8 cellular contexts compared by ENCODE assay signal in genomic region chr1:41240806-41241747, GRCh38. TPM values are rescaled to one million over a fixed set of nuclear protein-coding genes. Genes with fewer than 3 reads are reported as not detected.
DNase-seq lines count a peak whose midpoint lies in the region; ATAC-seq and TF ChIP-seq lines count a peak whose summit lies in the region.

No MANE protein-coding gene starts in this region.

- TF ChIP-seq CTCF in GM10266 (IDR thresholded peaks at IDR 0.05; ENCODE audit: control insufficient read depth, insufficient read depth, low read depth, missing control alignments), result no peak
- TF ChIP-seq CTCF in NB4 (IDR thresholded peaks at IDR 0.05; ENCODE audit: low read depth, low read length), result no peak

- peak overlapping the region; percentile 82 for H3K4me3 Mint-ChIP-seq in activated CD4-positive, alpha-beta T cell treated with anti-CD3 and anti-CD28 coated beads, Interleukin-2, amount 10 ng/mL, durations not matched to agents 24 days and 14 days

- H3K4me1 ChIP-seq in HAP-1 (peaks cover 30% of the 10 kb centered on the region), duodenal mucosa (ENCODE audit: control insufficient read depth in 1 of 2, insufficient read depth in 2 of 2, low read length in 2 of 2) (peaks cover 21 to 24% of the 10 kb centered on the region in 2 donors)

- ATAC-seq in GM18873 (IDR thresholded peaks at IDR 0.05; ENCODE audit: low FRiP score, unreplicated experiment), result no peak

- peak overlapping the region; percentile 44 to 45 for H3K9ac ChIP-seq in duodenal mucosa (ENCODE audit: low read depth in 1 of 2, low read length in 2 of 2)

- H3K36me3 Mint-ChIP-seq in activated CD4-positive, alpha-beta T cell treated with anti-CD3 and anti-CD28 coated beads, Interleukin-2, amount 10 ng/mL, durations not matched to agents 24 days and 14 days (ENCODE audit: low read depth), result no peaks in the 10 kb centered on the region

- DNase-seq in GM10266 (ENCODE audit: extremely low spot score), result peak; percentile 79
- DNase-seq in HAP-1 (ENCODE audit: low spot score in 2 of 2), result peak in 1 of 2 experiments; percentile 59
- peak; percentile 83 for DNase-seq in NB4 (ENCODE audit: low read depth)
- DNase-seq in activated CD4-positive, alpha-beta T cell treated with anti-CD3 and anti-CD28 coated beads, Interleukin-2, amount 10 ng/mL, durations not matched to agents 24 days and 14 days, result peak; percentile 77
- peak; percentile 67 for DNase-seq in medulla oblongata (ENCODE audit: extremely low spot score)
- peak; percentile 3 for DNase-seq in stimulated activated CD8-positive, alpha-beta memory T cell treated with anti-CD3 and anti-CD28 coated beads, Interleukin-12 subunit alpha, Interleukin-12 subunit beta, amount 100 ng/mL, for 1 hour (ENCODE audit: low read depth)

- H3K36me3 ChIP-seq in HAP-1 (replicated peaks) (no peaks in the 10 kb centered on the region), duodenal mucosa (ENCODE audit: control insufficient read depth in 1 of 2, insufficient read depth in 2 of 2, low read length in 2 of 2) (no peaks in the 10 kb centered on the region)

- peak overlapping the region; percentile 72 for H3K27ac ChIP-seq in duodenal mucosa (ENCODE audit: low read depth, low read length)

- H3K9me3 ChIP-seq in HAP-1 (no peaks in the 10 kb centered on the region), duodenal mucosa (ENCODE audit: control insufficient read depth in 1 of 2, low read length in 2 of 2) (no peaks in the 10 kb centered on the region)

- H3K27me3 ChIP-seq in HAP-1 (ENCODE audit: low read depth), result no peaks in the 10 kb centered on the region
- no peaks in the 10 kb centered on the region for H3K27me3 ChIP-seq in duodenal mucosa (ENCODE audit: control insufficient read depth in 1 of 2, insufficient read depth in 2 of 2, low read length in 2 of 2)

- H3K27me3 Mint-ChIP-seq in activated CD4-positive, alpha-beta T cell treated with anti-CD3 and anti-CD28 coated beads, Interleukin-2, amount 10 ng/mL, durations not matched to agents 24 days and 14 days, result no peaks in the 10 kb centered on the region

- H3K4me1 Mint-ChIP-seq in activated CD4-positive, alpha-beta T cell treated with anti-CD3 and anti-CD28 coated beads, Interleukin-2, amount 10 ng/mL, durations not matched to agents 24 days and 14 days, result peaks cover 19% of the 10 kb centered on the region

- H3K4me3 ChIP-seq in HAP-1, result peak overlapping the region; percentile 43
- H3K4me3 ChIP-seq in NB4 (ENCODE audit: low read depth, low read length), result peak overlapping the region; percentile 72
- H3K4me3 ChIP-seq in duodenal mucosa (ENCODE audit: low read depth in 1 of 2, low read length in 2 of 2), result peak overlapping the region; percentile 66 to 71

- intact Hi-C loops in activated CD4-positive, alpha-beta T cell treated with anti-CD3 and anti-CD28 coated beads, Interleukin-2, amount 10 ng/mL, durations not matched to agents 24 days and 14 days (cut with micrococcal nuclease), result no loop called here

- TF ChIP-seq POLR2A in NB4 (IDR thresholded peaks at IDR 0.05; ENCODE audit: extremely low read depth, insufficient read length), result no peak

- H3K9me3 Mint-ChIP-seq in activated CD4-positive, alpha-beta T cell treated with anti-CD3 and anti-CD28 coated beads, Interleukin-2, amount 10 ng/mL, durations not matched to agents 24 days and 14 days, result no peaks in the 10 kb centered on the region

- H3K27ac Mint-ChIP-seq in activated CD4-positive, alpha-beta T cell treated with anti-CD3 and anti-CD28 coated beads, Interleukin-2, amount 10 ng/mL, durations not matched to agents 24 days and 14 days, result peak overlapping the region; percentile 80

- in situ Hi-C loops in HAP-1 (cut with MboI; ENCODE audit: low sequenced_read_pairs), result no loop called here

RNA-seq across cellular contexts. Expression of gene SCMH1, which starts 1.0 kb away (rescaled TPM):
- total RNA-seq in activated CD4-positive, alpha-beta T cell treated with anti-CD3 and anti-CD28 coated beads, Interleukin-2, amount 10 ng/mL, durations not matched to agents 24 days and 14 days, result 20.8 and 23.3 TPM in 2 replicates
